1 cellular context compared by ENCODE assay signal in the genomic region with DNA sequence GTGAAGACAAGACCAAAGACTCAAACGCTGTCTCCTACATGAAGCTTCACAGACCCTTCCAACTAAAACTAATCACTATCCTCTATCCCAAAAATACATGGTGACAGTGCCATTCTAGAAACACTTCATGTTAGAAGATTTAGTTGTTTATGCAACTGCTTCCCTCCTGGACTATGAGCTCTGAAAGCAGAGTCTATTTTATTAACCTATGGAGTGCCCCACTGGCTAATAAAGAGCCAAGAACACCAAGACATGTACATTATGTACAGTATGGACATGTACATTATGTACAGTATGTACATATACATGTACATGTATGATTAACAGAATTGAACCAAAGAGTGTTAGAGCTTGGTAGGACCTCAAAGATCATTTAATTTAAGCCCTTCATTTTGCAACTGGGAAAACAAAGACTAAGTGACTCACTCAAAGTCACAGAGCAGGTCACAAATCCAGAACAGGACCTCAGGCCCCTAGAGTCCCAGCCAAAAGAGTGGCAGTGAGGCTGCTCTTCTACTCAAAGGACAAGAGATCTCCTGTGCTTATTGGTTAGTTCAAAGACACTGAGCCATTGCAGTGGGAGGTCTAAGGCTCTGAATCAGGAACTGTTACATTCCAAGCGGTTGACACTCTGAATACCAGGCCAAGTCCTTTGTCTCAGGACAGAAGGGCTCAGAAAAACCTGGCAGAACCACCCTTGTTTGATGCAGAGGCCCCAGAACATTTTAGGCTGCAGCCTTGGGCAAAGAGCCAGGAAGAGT.
TF ChIP-seq lines count a peak whose summit lies in the region.

No MANE protein-coding gene starts in this region.

TF ChIP-seq in HCT116, 20 proteins besides CTCF, POLR2A, EP300 and RAD21 (continued from another document):
- no peak for TF ChIP-seq EZH2phosphoT487 (IDR thresholded peaks at IDR 0.05; ENCODE audit: borderline replicate concordance)
- TF ChIP-seq TCF7L2 (IDR thresholded peaks at IDR 0.05; ENCODE audit: borderline replicate concordance, extremely low read depth, insufficient read depth, insufficient read length) = no peak
- peak; percentile 47; the same call in 1 of the 2 replicates for TF ChIP-seq POLR2AphosphoS5 (IDR thresholded peaks at IDR 0.05; ENCODE audit: low read depth, low read length)
- peak; percentile 66 for TF ChIP-seq CEBPB (IDR thresholded peaks at IDR 0.05; ENCODE audit: low read depth)
- TF ChIP-seq, protein P1, sequence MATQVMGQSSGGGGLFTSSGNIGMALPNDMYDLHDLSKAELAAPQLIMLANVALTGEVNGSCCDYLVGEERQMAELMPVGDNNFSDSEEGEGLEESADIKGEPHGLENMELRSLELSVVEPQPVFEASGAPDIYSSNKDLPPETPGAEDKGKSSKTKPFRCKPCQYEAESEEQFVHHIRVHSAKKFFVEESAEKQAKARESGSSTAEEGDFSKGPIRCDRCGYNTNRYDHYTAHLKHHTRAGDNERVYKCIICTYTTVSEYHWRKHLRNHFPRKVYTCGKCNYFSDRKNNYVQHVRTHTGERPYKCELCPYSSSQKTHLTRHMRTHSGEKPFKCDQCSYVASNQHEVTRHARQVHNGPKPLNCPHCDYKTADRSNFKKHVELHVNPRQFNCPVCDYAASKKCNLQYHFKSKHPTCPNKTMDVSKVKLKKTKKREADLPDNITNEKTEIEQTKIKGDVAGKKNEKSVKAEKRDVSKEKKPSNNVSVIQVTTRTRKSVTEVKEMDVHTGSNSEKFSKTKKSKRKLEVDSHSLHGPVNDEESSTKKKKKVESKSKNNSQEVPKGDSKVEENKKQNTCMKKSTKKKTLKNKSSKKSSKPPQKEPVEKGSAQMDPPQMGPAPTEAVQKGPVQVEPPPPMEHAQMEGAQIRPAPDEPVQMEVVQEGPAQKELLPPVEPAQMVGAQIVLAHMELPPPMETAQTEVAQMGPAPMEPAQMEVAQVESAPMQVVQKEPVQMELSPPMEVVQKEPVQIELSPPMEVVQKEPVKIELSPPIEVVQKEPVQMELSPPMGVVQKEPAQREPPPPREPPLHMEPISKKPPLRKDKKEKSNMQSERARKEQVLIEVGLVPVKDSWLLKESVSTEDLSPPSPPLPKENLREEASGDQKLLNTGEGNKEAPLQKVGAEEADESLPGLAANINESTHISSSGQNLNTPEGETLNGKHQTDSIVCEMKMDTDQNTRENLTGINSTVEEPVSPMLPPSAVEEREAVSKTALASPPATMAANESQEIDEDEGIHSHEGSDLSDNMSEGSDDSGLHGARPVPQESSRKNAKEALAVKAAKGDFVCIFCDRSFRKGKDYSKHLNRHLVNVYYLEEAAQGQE (IDR thresholded peaks at IDR 0.05; ENCODE audit: low read depth) = no peak
- TF ChIP-seq SRF (IDR thresholded peaks at IDR 0.05; ENCODE audit: low read depth) = no peak
- TF ChIP-seq JUND (IDR thresholded peaks at IDR 0.05) = peak; percentile 66
- no peak for TF ChIP-seq EGR1 (IDR thresholded peaks at IDR 0.05; ENCODE audit: low read depth)
- TF ChIP-seq FOSL1 (IDR thresholded peaks at IDR 0.05; ENCODE audit: low read depth) = peak; percentile 66
- no peak for TF ChIP-seq ATF3 (IDR thresholded peaks at IDR 0.05)
- TF ChIP-seq, protein P2, sequence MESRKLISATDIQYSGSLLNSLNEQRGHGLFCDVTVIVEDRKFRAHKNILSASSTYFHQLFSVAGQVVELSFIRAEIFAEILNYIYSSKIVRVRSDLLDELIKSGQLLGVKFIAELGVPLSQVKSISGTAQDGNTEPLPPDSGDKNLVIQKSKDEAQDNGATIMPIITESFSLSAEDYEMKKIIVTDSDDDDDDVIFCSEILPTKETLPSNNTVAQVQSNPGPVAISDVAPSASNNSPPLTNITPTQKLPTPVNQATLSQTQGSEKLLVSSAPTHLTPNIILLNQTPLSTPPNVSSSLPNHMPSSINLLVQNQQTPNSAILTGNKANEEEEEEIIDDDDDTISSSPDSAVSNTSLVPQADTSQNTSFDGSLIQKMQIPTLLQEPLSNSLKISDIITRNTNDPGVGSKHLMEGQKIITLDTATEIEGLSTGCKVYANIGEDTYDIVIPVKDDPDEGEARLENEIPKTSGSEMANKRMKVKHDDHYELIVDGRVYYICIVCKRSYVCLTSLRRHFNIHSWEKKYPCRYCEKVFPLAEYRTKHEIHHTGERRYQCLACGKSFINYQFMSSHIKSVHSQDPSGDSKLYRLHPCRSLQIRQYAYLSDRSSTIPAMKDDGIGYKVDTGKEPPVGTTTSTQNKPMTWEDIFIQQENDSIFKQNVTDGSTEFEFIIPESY (IDR thresholded peaks at IDR 0.05; ENCODE audit: extremely low read depth, insufficient replicate concordance, low read length) = no peak
- peak; percentile 84 for TF ChIP-seq CBX3 (IDR thresholded peaks at IDR 0.05; ENCODE audit: low read depth)
- no peak for TF ChIP-seq EZH2 (IDR thresholded peaks at IDR 0.05)
- peak; percentile 78 for TF ChIP-seq SP1 (IDR thresholded peaks at IDR 0.05; ENCODE audit: low read depth)
- no peak for TF ChIP-seq YY1 (IDR thresholded peaks at IDR 0.05; ENCODE audit: extremely low read depth, insufficient replicate concordance, low read depth, low read length)
